29 cellular contexts compared by ENCODE assay signal in genomic region chr12:113802000-113802749, GRCh38.
"Had no signal": no experiment of that assay in that cellular context is flagged by ENCODE, and none has a peak within 500 bp of the region (broad histone marks: within the 10 kb centered on the region; RNA-seq: fewer than 3 reads in every experiment).

No MANE protein-coding gene starts in this region.

- ATAC-seq: activated CD4-positive, CD25-positive, alpha-beta regulatory T cell treated with anti-CD3 and anti-CD28 coated beads, Interleukin-2, amount 50 U/mL, for 24 hours; left cardiac atrium; left ventricle myocardium superior; sciatic nerve; stimulated activated memory B cell treated with anti-CD40 and anti-IgM and Interleukin-4, amounts not matched to agents 10 μg/mL and 1 μg/mL and 100 μg/mL, for 72 hours; T-helper 17 cell had no signal

- H3K27ac ChIP-seq: adrenal gland, esophagus squamous epithelium, skin epidermis, stomach, thyroid gland, upper lobe of left lung, WERI-Rb-1 had no signal

- H3K9me3 ChIP-seq: adrenal gland, thyroid gland had no signal

- DNase-seq: activated CD4-positive, alpha-beta memory T cell treated with anti-CD3 and anti-CD28 coated beads for 36 hours; activated CD4-positive, alpha-beta T cell treated with anti-CD3 and anti-CD28 coated beads for 48 hours; activated CD8-positive, alpha-beta memory T cell treated with anti-CD3 and anti-CD28 coated beads, Interleukin-2, amount 50 U/mL, for 4 hours; activated effector memory CD4-positive, alpha-beta T cell treated with anti-CD3 and anti-CD28 coated beads, Interleukin-2, amount 50 U/mL, for 16 hours; activated naive CD4-positive, alpha-beta T cell treated with anti-CD3 and anti-CD28 coated beads for 36 hours; activated naive CD8-positive, alpha-beta T cell treated with anti-CD3 and anti-CD28 coated beads for 36 hours; activated T-cell treated with anti-CD3 and anti-CD28 coated beads, Interleukin-2, amount 50 U/mL, for 1 hour; adrenal gland; aorta; esophagus squamous epithelium; left cardiac atrium; left ventricle myocardium superior; mammary epithelial cell; occipital lobe; stimulated activated CD4-positive, alpha-beta T cell treated with anti-CD3 and anti-CD28 coated beads, Interleukin-4, amount 100 ng/mL, for 4 hours; stimulated activated CD8-positive, alpha-beta memory T cell treated with anti-CD3 and anti-CD28 coated beads, Interleukin-4, amount 100 ng/mL, for 48 hours; stomach; T-helper 17 cell; T1000; thyroid gland; upper lobe of left lung; WERI-Rb-1 had no signal

- H3K4me3 Mint-ChIP-seq: activated CD4-positive, alpha-beta memory T cell treated with anti-CD3 and anti-CD28 coated beads for 36 hours; activated naive CD4-positive, alpha-beta T cell treated with anti-CD3 and anti-CD28 coated beads for 36 hours; activated naive CD8-positive, alpha-beta T cell treated with anti-CD3 and anti-CD28 coated beads for 36 hours; activated T-helper 1 cell treated with anti-CD3 and anti-CD28 coated beads, Interleukin-12 subunit alpha, Interleukin-12 subunit beta, Interleukin-2, Interleukin-4 antibody, amounts not matched to agents 30 ng/mL and 10 ng/mL and 1 ng/mL, durations not matched to agents 14 hours and 24 hours and 36 hours; brain; nephron; stimulated activated memory B cell treated with anti-CD40 and anti-IgM and Interleukin-4, amounts not matched to agents 10 μg/mL and 1 μg/mL and 100 μg/mL, for 72 hours; T-helper 17 cell had no signal

- H3K36me3 ChIP-seq: adrenal gland, esophagus squamous epithelium, stomach, thyroid gland, upper lobe of left lung, WERI-Rb-1 had no signal

- H3K27me3 Mint-ChIP-seq: activated CD4-positive, alpha-beta memory T cell treated with anti-CD3 and anti-CD28 coated beads for 36 hours; activated naive CD8-positive, alpha-beta T cell treated with anti-CD3 and anti-CD28 coated beads for 36 hours; brain; stimulated activated memory B cell treated with anti-CD40 and anti-IgM and Interleukin-4, amounts not matched to agents 10 μg/mL and 1 μg/mL and 100 μg/mL, for 72 hours; T-helper 17 cell had no signal

- H3K4me1 ChIP-seq: adrenal gland, esophagus squamous epithelium, stomach, thyroid gland, upper lobe of left lung had no signal

- H3K4me1 Mint-ChIP-seq: activated naive CD8-positive, alpha-beta T cell treated with anti-CD3 and anti-CD28 coated beads for 36 hours; nephron; stimulated activated memory B cell treated with anti-CD40 and anti-IgM and Interleukin-4, amounts not matched to agents 10 μg/mL and 1 μg/mL and 100 μg/mL, for 72 hours; T-helper 17 cell had no signal

- H3K27ac Mint-ChIP-seq: activated CD4-positive, alpha-beta memory T cell treated with anti-CD3 and anti-CD28 coated beads for 36 hours; activated naive CD4-positive, alpha-beta T cell treated with anti-CD3 and anti-CD28 coated beads for 36 hours; activated naive CD8-positive, alpha-beta T cell treated with anti-CD3 and anti-CD28 coated beads for 36 hours; activated T-helper 1 cell treated with anti-CD3 and anti-CD28 coated beads, Interleukin-12 subunit alpha, Interleukin-12 subunit beta, Interleukin-2, Interleukin-4 antibody, amounts not matched to agents 30 ng/mL and 10 ng/mL and 1 ng/mL, durations not matched to agents 14 hours and 24 hours and 36 hours; nephron; stimulated activated memory B cell treated with anti-CD40 and anti-IgM and Interleukin-4, amounts not matched to agents 10 μg/mL and 1 μg/mL and 100 μg/mL, for 72 hours; T-helper 17 cell had no signal

- H3K27me3 ChIP-seq: adrenal gland, stomach, thyroid gland, upper lobe of left lung had no signal

- H3K4me3 ChIP-seq: adrenal gland, esophagus squamous epithelium, skin epidermis, stomach, thyroid gland, upper lobe of left lung had no signal
